Comparison of ENCODE assay signal across 8 cellular contexts in genomic region chr14:23120405-23121251, GRCh38. TPM values are rescaled to one million over a fixed set of nuclear protein-coding genes. Genes with fewer than 3 reads are reported as not detected.
DNase-seq lines count a peak whose midpoint lies in the region; ATAC-seq, FAIRE-seq and TF ChIP-seq lines count a peak whose summit lies in the region.

No MANE protein-coding gene starts in this region.

- no peak overlapping the region for H3K4me2 ChIP-seq in A549

- TF ChIP-seq RAD21 in A549 (conservative IDR thresholded peaks at IDR 0.05 in 1 of 2, IDR thresholded peaks at IDR 0.05 in 1 of 2) = peak; percentile 99

- no peaks in the 10 kb centered on the region for H3K36me3 Mint-ChIP-seq in WTC11
- H3K36me3 Mint-ChIP-seq in immature natural killer cell = no peaks in the 10 kb centered on the region

- no peak for TF ChIP-seq POLR2A in A549 (IDR thresholded peaks at IDR 0.05; ENCODE audit: low read length)

- H3K9me3 Mint-ChIP-seq in WTC11 (no peaks in the 10 kb centered on the region), immature natural killer cell (no peaks in the 10 kb centered on the region)

- H3K9me3 ChIP-seq in A549 = no peaks in the 10 kb centered on the region

- no peak for FAIRE-seq in A549 (lab: Jason Lieb, UNC)

- 18% methylated on average over 9 of the region's 9 CpGs for WGBS in A549 (ENCODE audit: missing lambda C conversion rate)

- POLR2A ChIA-PET in A549 (lab: Yijun Ruan, JAX) (interaction anchor here (0.6 to 1.0 kb wide), 3 partner anchors 26 to 180 kb away, joined by 3 to 6 read pairs (median 4); partner anchors contain the start of genes ACIN1 and C14orf119), WTC11 (lab: Charles Lee) (interaction anchor here (0.6 to 1.4 kb wide), 7 partner anchors 26 to 182 kb away, joined by 3 to 8 read pairs (median 4); partner anchors contain the start of genes ACIN1, C14orf119 and PPP1R3E)

- H3K27me3 Mint-ChIP-seq in WTC11 (ENCODE audit: low read depth) = peaks cover 5% of the 10 kb centered on the region
- H3K27me3 Mint-ChIP-seq in immature natural killer cell (ENCODE audit: low read depth in 3 of 3) = peaks cover 0 to 5% (median 2%) of the 10 kb centered on the region in 3 donors

- H3K4me1 ChIP-seq in A549 = peaks cover 3% of the 10 kb centered on the region; the same call in 2 of the 3 replicates

- peaks cover 61% of the 10 kb centered on the region for H3K4me1 Mint-ChIP-seq in WTC11
- H3K4me1 Mint-ChIP-seq in immature natural killer cell = peaks cover 10 to 12% of the 10 kb centered on the region in 2 donors

- TF ChIP-seq EP300 in A549 (IDR thresholded peaks at IDR 0.05) = no peak

- peak; percentile 81 to 92 for DNase-seq in A549 (ENCODE audit: low read depth in 1 of 2, low spot score in 1 of 2)
- peak; percentile 88 for DNase-seq in NCI-H345 (lab: John Stamatoyannopoulos, UW)
- DNase-seq in WTC11 (ENCODE audit: low spot score) = peak; percentile 94
- peak; percentile 70 to 81 for DNase-seq in T47D (ENCODE audit: low read depth in 1 of 2, low spot score in 1 of 2)
- peak; percentile 78 to 79 (median 79) for DNase-seq in immature natural killer cell
- DNase-seq in stimulated activated CD4-positive, alpha-beta T cell treated with anti-CD3 and anti-CD28 coated beads, Interleukin-12 subunit alpha, Interleukin-12 subunit beta, amount 100 ng/mL, for 4 hours = peak; percentile 67

- H3K27ac Mint-ChIP-seq in WTC11 = peak overlapping the region; percentile 30; the same call in 1 of the 2 replicates
- peak overlapping the region in 3 of 6 donors; percentile 9 to 67 (median 22) for H3K27ac Mint-ChIP-seq in immature natural killer cell

- H3K4me3 ChIP-seq in A549 = no peak overlapping the region

- in situ Hi-C loops in T47D (cut with HindIII; ENCODE audit: low pct_unique_long_range_greater_than_20kb, low sequenced_read_pairs) = no loop called here

- CTCF ChIA-PET in A549 (lab: Yijun Ruan, JAX) = interaction anchor here (0.6 to 24.2 kb wide), 67 partner anchors 10 to 1296 kb away, joined by 3 to 848 read pairs (median 4); partner anchors contain the start of genes ACIN1, C14orf119, HOMEZ and PPP1R3E
- CTCF ChIA-PET in WTC11 (lab: Charles Lee) = interaction anchor here (0.6 to 8.4 kb wide), 95 partner anchors 9 to 582 kb away, joined by 3 to 372 read pairs (median 6); partner anchors contain the start of genes ACIN1, BCL2L2, C14orf119 and CIROP

- ATAC-seq in A549 (peak; percentile 86 to 95), GM18858 (IDR thresholded peaks at IDR 0.05; ENCODE audit: unreplicated experiment) (peak; percentile 46), HG03280 (IDR thresholded peaks at IDR 0.05; ENCODE audit: unreplicated experiment) (peak; percentile 80), WTC11 (peak; percentile 79)

- H3K27ac ChIP-seq in A549 = no peak overlapping the region; a peak in 1 of 6 replicates

- no peak overlapping the region for H3K4me3 Mint-ChIP-seq in WTC11
- peak overlapping the region in 4 of 5 donors; percentile 16 to 67 (median 45) for H3K4me3 Mint-ChIP-seq in immature natural killer cell

- TF ChIP-seq CTCF in A549 (IDR thresholded peaks at IDR 0.05) (peak; percentile 100), WTC11 (IDR thresholded peaks at IDR 0.05) (peak; percentile 98)

TF ChIP-seq in A549, 52 proteins besides CTCF, POLR2A, EP300 and RAD21:
- no peak for TF ChIP-seq NR3C1 (IDR thresholded peaks at IDR 0.05)
- 0 out of 2 replicates have a peak, but pooled peaks have one; percentile 31 for TF ChIP-seq MYC (IDR thresholded peaks at IDR 0.05; ENCODE audit: borderline replicate concordance, low read length)
- TF ChIP-seq SMC3 (IDR thresholded peaks at IDR 0.05) = peak; percentile 100

TF ChIP-seq in WTC11, 78 proteins besides CTCF, POLR2A, EP300 and RAD21 (continues in another document):
- TF ChIP-seq GTF2I (CRISPR knock-in tag; conservative IDR thresholded peaks at IDR 0.05) (0 out of 2 replicates have a peak, but pooled peaks have one; percentile 34), TEAD4 (CRISPR knock-in tag; IDR thresholded peaks at IDR 0.05) (no peak), MAX (CRISPR knock-in tag; IDR thresholded peaks at IDR 0.05) (0 out of 2 replicates have a peak, but pooled peaks have one; percentile 14), PRDM15 (CRISPR knock-in tag; IDR thresholded peaks at IDR 0.05) (peak; percentile 77), ETV6 (CRISPR knock-in tag; IDR thresholded peaks at IDR 0.05) (0 out of 2 replicates have a peak, but pooled peaks have one; percentile 64), MYBL2 (CRISPR knock-in tag; IDR thresholded peaks at IDR 0.05) (no peak), HMGXB4 (CRISPR knock-in tag; IDR thresholded peaks at IDR 0.05) (0 out of 2 replicates have a peak, but pooled peaks have one; percentile 60)

RNA-seq across cellular contexts. Expression of gene CEBPE, which starts 1.6 kb away (rescaled TPM):
- polyA plus RNA-seq in A549 (2011; rRNA removed) (not detected in 2 replicates), A549 (2017; fragmentation: RNase III; extraction: RNeasy Plus Mini Kit Qiagen cat#74134 plus additional on column Dnase treatment) (0.05 TPM in 1 of 3 replicates, not detected in the others), immature natural killer cell (not detected)
- not detected in 2 replicates for polyA plus RNA-seq in A549 (2012; cell fraction: cytosol; rRNA removed)
- polyA plus RNA-seq in A549 (2012; cell fraction: nucleus; rRNA removed) = not detected in 2 replicates
- polyA minus RNA-seq in A549 (2011; rRNA and poly(A)+ RNA removed) = not detected in 2 replicates
- not detected in 3 replicates for total RNA-seq in WTC11 (2021)

RNA-seq across cellular contexts. Expression of gene CIROP, which starts 15.8 kb away (rescaled TPM):
- 0.03 TPM in 1 of 2 replicates, not detected in the other for polyA plus RNA-seq in A549 (2011; rRNA removed)
- not detected in 2 replicates for polyA plus RNA-seq in A549 (2012; cell fraction: cytosol; rRNA removed)
- polyA plus RNA-seq in A549 (2012; cell fraction: nucleus; rRNA removed) = not detected in 2 replicates
- not detected in 3 replicates for polyA plus RNA-seq in A549 (2017; fragmentation: RNase III; extraction: RNeasy Plus Mini Kit Qiagen cat#74134 plus additional on column Dnase treatment)
- polyA minus RNA-seq in A549 (2011; rRNA and poly(A)+ RNA removed) = not detected in 2 replicates
- total RNA-seq in WTC11 (2021) = 0.07 to 0.11 TPM in 2 of 3 replicates, not detected in the other
- polyA plus RNA-seq in immature natural killer cell = not detected

RNA-seq across cellular contexts. Expression of gene C14orf119, which starts 25.3 kb away (rescaled TPM):
- polyA plus RNA-seq in A549 (2011; rRNA removed) (82.5 and 107 TPM in 2 replicates), A549 (2017; fragmentation: RNase III; extraction: RNeasy Plus Mini Kit Qiagen cat#74134 plus additional on column Dnase treatment) (94.8 to 102 TPM (median 99.2 TPM) in 3 replicates), immature natural killer cell (100 to 1,000 TPM in 2 of 3 donors, 10 to 100 TPM in 1; 85.2 to 184 (median 135) TPM)
- polyA plus RNA-seq in A549 (2012; cell fraction: cytosol; rRNA removed) = 53.1 and 63.1 TPM in 2 replicates
- polyA plus RNA-seq in A549 (2012; cell fraction: nucleus; rRNA removed) = 21.8 and 29.1 TPM in 2 replicates
- 69.8 and 95.8 TPM in 2 replicates for polyA minus RNA-seq in A549 (2011; rRNA and poly(A)+ RNA removed)
- 67.8 to 81.3 TPM (median 71.3 TPM) in 3 replicates for total RNA-seq in WTC11 (2021)

RNA-seq across cellular contexts. Expression of gene ACIN1, which starts 25.7 kb away (rescaled TPM):
- 126 and 140 TPM in 2 replicates for polyA plus RNA-seq in A549 (2011; rRNA removed)
- polyA plus RNA-seq in A549 (2012; cell fraction: cytosol; rRNA removed) = 82.3 and 85.6 TPM in 2 replicates
- polyA plus RNA-seq in A549 (2012; cell fraction: nucleus; rRNA removed) = 244 and 317 TPM in 2 replicates
- 144 to 150 TPM (median 147 TPM) in 3 replicates for polyA plus RNA-seq in A549 (2017; fragmentation: RNase III; extraction: RNeasy Plus Mini Kit Qiagen cat#74134 plus additional on column Dnase treatment)
- 106 and 121 TPM in 2 replicates for polyA minus RNA-seq in A549 (2011; rRNA and poly(A)+ RNA removed)
- total RNA-seq in WTC11 (2021) = 196 to 229 TPM (median 204 TPM) in 3 replicates
- 10 to 100 TPM in 1 of 3 donors, 1 to 10 TPM in 1, under 1 TPM in 1; 0.40 to 15.0 (median 4.5) TPM for polyA plus RNA-seq in immature natural killer cell

Comparison
In these comparisons a context has a peak if more than half of its experiments do, and no peak if none do; other contexts are left out.
1. Of the 8 proteins assayed by ChIP-seq in both WTC11 and A549: peak only in WTC11: HMGXB4 and MAX; only in A549: none; in both: CTCF; in neither: 5.